Comparison of ENCODE assay signal across 1 cellular context in the genomic region with DNA sequence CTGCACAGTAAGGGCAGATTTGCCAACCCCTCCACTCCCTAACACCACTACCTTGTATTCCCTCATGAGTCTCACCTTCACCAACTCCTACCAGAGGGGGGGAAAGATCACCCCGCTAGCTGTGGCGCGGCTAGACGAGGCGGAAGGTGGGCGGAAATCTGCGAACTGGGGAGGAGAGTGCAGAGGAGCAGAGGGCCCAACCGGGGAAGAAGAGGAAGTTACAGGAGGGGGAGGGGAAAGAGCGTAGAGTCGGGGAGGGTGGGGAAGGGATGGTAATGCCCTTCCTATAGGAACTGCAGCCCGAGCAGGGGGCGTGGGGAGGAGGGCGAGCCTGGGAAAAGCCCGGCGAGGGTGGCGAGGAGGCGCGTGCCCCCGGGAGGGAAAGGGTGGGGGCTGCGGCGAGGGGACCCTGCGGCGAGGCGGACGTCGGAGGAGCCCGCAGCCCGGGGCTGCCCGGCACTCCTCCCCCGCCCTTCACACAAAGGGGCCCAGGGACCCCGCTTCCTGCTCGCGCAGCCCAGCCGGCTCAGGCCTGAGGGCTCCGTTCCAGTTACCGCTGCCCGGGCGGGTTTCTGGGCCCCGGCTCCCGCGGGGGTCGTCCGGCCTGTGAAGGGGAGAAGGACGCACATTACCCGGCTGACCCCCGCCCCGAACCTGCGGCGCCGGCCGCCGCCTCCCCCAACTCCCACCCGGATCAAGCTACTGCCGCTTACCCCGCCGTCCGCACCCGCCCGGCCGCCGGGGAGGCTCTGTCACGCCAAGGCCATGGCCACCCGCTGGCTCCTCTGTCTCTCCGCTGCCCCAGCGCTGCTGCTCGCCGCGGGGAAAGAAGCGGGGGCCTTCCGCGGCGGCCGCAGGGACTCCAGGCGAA.
TF ChIP-seq lines count a peak whose summit lies in the region.

No MANE protein-coding gene starts in this region.

TF ChIP-seq in K562, 482 proteins besides CTCF, POLR2A, EP300 and RAD21 (continued from another document and continues in another):
- TF ChIP-seq MNT (conservative IDR thresholded peaks at IDR 0.05) (no peak; a peak in 1 of 4 replicates), KDM2B (CRISPR knock-in tag; IDR thresholded peaks at IDR 0.05) (no peak), E4F1 (CRISPR knock-in tag; IDR thresholded peaks at IDR 0.05; ENCODE audit: borderline replicate concordance) (no peak), NFATC3 (IDR thresholded peaks at IDR 0.05) (no peak), SIN3B (IDR thresholded peaks at IDR 0.05; ENCODE audit: low read depth) (no peak), ETV1 (tag; conservative IDR thresholded peaks at IDR 0.05; ENCODE audit: low read depth) (peak; percentile 73), RFX7 (CRISPR knock-in tag; IDR thresholded peaks at IDR 0.05) (no peak), HINFP (tag; conservative IDR thresholded peaks at IDR 0.05; ENCODE audit: low read depth) (peak; percentile 63; the same call in 1 of the 2 replicates), RBM17 (IDR thresholded peaks at IDR 0.05; ENCODE audit: borderline replicate concordance, low read depth, low read length) (no peak), ZNF77 (CRISPR knock-in tag; IDR thresholded peaks at IDR 0.05) (no peak), PCBP1 (IDR thresholded peaks at IDR 0.05; ENCODE audit: low read depth, low read length, poor library complexity, severe bottlenecking) (peak; percentile 87), RREB1 (CRISPR knock-in tag; IDR thresholded peaks at IDR 0.05) (no peak), NCOR1 (IDR thresholded peaks at IDR 0.05) (peak; percentile 42; the same call in 1 of the 2 replicates), STAT5B (CRISPR knock-in tag; IDR thresholded peaks at IDR 0.05) (no peak), GABPB1 (CRISPR knock-in tag; IDR thresholded peaks at IDR 0.05) (peak; percentile 62), NBN (IDR thresholded peaks at IDR 0.05; ENCODE audit: low read depth) (peak; percentile 56), NCOA4 (IDR thresholded peaks at IDR 0.05; ENCODE audit: partially characterized antibody) (no peak), RFX5 (IDR thresholded peaks at IDR 0.05; ENCODE audit: low read depth, low read length) (no peak), ZSCAN29 (IDR thresholded peaks at IDR 0.05) (no peak), SIRT6 (IDR thresholded peaks at IDR 0.05; ENCODE audit: low read depth, low read length) (no peak), ZC3H11A (IDR thresholded peaks at IDR 0.05; ENCODE audit: low read depth, low read length) (no peak), OTX1 (CRISPR knock-in tag; IDR thresholded peaks at IDR 0.05) (0 out of 2 replicates have a peak, but pooled peaks have one; percentile 4), U2AF2 (optimal IDR thresholded peaks at IDR 0.05; ENCODE audit: low read depth, low read length) (no peak), RBBP5 (IDR thresholded peaks at IDR 0.05; ENCODE audit: borderline replicate concordance, insufficient read depth, low read length, poor library complexity, severe bottlenecking) (peak; percentile 29), TFE3 (CRISPR knock-in tag; IDR thresholded peaks at IDR 0.05) (no peak), SUPT5H (IDR thresholded peaks at IDR 0.05) (peak; percentile 77), BCOR (IDR thresholded peaks at IDR 0.05) (no peak), PHF8 (IDR thresholded peaks at IDR 0.05; ENCODE audit: borderline replicate concordance, low read length) (peak; percentile 57; the same call in 1 of the 2 replicates), RFX1 (IDR thresholded peaks at IDR 0.05) (no peak), NFYB (IDR thresholded peaks at IDR 0.05; ENCODE audit: extremely low read depth, insufficient read length) (no peak), SMAD3 (CRISPR knock-in tag; conservative IDR thresholded peaks at IDR 0.05) (no peak), KLF13 (tag; IDR thresholded peaks at IDR 0.05; ENCODE audit: borderline replicate concordance, low read depth) (no peak), DACH1 (IDR thresholded peaks at IDR 0.05; ENCODE audit: partially characterized antibody) (no peak), CBX2 (IDR thresholded peaks at IDR 0.05; ENCODE audit: insufficient read depth, low read length, poor library complexity, severe bottlenecking) (no peak), ZNF431 (CRISPR knock-in tag; IDR thresholded peaks at IDR 0.05) (no peak), ZNF778 (CRISPR knock-in tag; IDR thresholded peaks at IDR 0.05) (no peak), ZNF12 (CRISPR knock-in tag; IDR thresholded peaks at IDR 0.05) (no peak)
- TF ChIP-seq, protein P1, sequence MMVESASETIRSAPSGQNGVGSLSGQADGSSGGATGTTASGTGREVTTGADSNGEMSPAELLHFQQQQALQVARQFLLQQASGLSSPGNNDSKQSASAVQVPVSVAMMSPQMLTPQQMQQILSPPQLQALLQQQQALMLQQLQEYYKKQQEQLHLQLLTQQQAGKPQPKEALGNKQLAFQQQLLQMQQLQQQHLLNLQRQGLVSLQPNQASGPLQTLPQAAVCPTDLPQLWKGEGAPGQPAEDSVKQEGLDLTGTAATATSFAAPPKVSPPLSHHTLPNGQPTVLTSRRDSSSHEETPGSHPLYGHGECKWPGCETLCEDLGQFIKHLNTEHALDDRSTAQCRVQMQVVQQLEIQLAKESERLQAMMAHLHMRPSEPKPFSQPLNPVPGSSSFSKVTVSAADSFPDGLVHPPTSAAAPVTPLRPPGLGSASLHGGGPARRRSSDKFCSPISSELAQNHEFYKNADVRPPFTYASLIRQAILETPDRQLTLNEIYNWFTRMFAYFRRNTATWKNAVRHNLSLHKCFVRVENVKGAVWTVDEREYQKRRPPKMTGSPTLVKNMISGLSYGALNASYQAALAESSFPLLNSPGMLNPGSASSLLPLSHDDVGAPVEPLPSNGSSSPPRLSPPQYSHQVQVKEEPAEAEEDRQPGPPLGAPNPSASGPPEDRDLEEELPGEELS (CRISPR knock-in tag; IDR thresholded peaks at IDR 0.05; ENCODE audit: borderline replicate concordance), result no peak
- TF ChIP-seq, protein P2, sequence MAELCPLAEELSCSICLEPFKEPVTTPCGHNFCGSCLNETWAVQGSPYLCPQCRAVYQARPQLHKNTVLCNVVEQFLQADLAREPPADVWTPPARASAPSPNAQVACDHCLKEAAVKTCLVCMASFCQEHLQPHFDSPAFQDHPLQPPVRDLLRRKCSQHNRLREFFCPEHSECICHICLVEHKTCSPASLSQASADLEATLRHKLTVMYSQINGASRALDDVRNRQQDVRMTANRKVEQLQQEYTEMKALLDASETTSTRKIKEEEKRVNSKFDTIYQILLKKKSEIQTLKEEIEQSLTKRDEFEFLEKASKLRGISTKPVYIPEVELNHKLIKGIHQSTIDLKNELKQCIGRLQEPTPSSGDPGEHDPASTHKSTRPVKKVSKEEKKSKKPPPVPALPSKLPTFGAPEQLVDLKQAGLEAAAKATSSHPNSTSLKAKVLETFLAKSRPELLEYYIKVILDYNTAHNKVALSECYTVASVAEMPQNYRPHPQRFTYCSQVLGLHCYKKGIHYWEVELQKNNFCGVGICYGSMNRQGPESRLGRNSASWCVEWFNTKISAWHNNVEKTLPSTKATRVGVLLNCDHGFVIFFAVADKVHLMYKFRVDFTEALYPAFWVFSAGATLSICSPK (IDR thresholded peaks at IDR 0.05; ENCODE audit: borderline replicate concordance), result no peak
